Comparison of ENCODE assay signal across 8 cellular contexts in the genomic region with DNA sequence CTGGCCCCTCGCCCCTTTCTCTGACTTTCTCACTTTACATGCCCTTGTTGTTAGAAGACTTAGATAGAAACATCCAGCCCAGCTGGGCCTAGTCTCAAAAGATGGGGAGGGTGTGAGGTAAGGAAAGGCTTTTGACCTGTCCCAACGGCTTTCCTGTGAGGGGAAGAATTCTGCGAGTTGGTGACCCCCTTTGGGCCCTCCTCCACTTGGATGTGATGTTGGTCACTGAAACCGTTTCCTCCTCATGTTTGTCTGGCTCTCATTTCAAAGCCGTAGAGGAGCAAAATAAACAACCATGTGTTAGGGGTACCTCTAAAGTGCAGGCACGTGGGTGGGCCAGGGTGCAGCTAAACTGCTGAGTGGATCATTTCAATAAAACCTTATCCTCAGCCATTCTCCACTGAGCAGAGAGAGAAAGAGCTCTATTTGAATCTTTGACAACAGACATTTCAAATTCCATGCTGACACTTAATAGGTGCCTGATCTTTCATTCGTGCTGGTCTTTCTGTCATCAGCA.
DNase-seq lines count a peak whose midpoint lies in the region; ATAC-seq and TF ChIP-seq lines count a peak whose summit lies in the region.

No MANE protein-coding gene starts in this region.

- H3K27me3 ChIP-seq in Caco-2 (replicated peaks; ENCODE audit: control insufficient read depth, insufficient read depth, low read length) (no peaks in the 10 kb centered on the region), RWPE2 (ENCODE audit: insufficient read depth, poor library complexity, severe bottlenecking) (no peaks in the 10 kb centered on the region), osteoblast (ENCODE audit: insufficient read depth, low read length) (no peaks in the 10 kb centered on the region)

- peaks cover 7% of the 10 kb centered on the region for H3K4me1 Mint-ChIP-seq in Caco-2 (ENCODE audit: low read depth, unreplicated experiment)
- H3K4me1 Mint-ChIP-seq in endothelial cell (ENCODE audit: unreplicated experiment) = peaks cover 37% of the 10 kb centered on the region

- no peaks in the 10 kb centered on the region for H3K9me3 Mint-ChIP-seq in Caco-2 (ENCODE audit: unreplicated experiment)
- H3K9me3 Mint-ChIP-seq in endothelial cell (ENCODE audit: unreplicated experiment) = no peaks in the 10 kb centered on the region

- peak overlapping the region; percentile 58 for H3K4me3 ChIP-seq in Caco-2 (ENCODE audit: low read depth, low read length)
- peak overlapping the region; percentile 92 for H3K4me3 ChIP-seq in RWPE2 (ENCODE audit: severe bottlenecking)
- H3K4me3 ChIP-seq in osteoblast (ENCODE audit: insufficient read depth, low read length) = peak overlapping the region; percentile 81

- peaks cover 35% of the 10 kb centered on the region for H3K79me2 ChIP-seq in osteoblast (ENCODE audit: insufficient read depth, low read length)

- POLR2A ChIA-PET in Caco-2 (lab: Charles Lee) = interaction anchor here (0.6 to 1.0 kb wide), 4 partner anchors 87 to 954 kb away, joined by 3 to 6 read pairs (median 3); partner anchors contain the start of gene RNF38

- H3K9me3 ChIP-seq in Caco-2 (no peaks in the 10 kb centered on the region), RWPE2 (ENCODE audit: severe bottlenecking) (no peaks in the 10 kb centered on the region), osteoblast (ENCODE audit: low read depth, low read length) (no peaks in the 10 kb centered on the region)

- BruUV-seq in Caco-2 (replicated peaks; lab: Mats Ljungman, UMichigan) = TSS peak; percentile 88

- peak overlapping the region; percentile 98 for H2AFZ ChIP-seq in osteoblast (ENCODE audit: low read length)

- H3K4me1 ChIP-seq in Caco-2 (0 out of 2 replicates have a peak, but pooled peaks cover 6% of the 10 kb centered on the region), RWPE2 (ENCODE audit: insufficient read depth, poor library complexity, severe bottlenecking) (no peaks in the 10 kb centered on the region), osteoblast (ENCODE audit: insufficient read depth, low read length) (peaks cover 20% of the 10 kb centered on the region)

- peaks cover 6% of the 10 kb centered on the region for H4K20me1 ChIP-seq in osteoblast (ENCODE audit: insufficient read depth, low read length)

- peak overlapping the region; percentile 85 for H3K27ac Mint-ChIP-seq in Caco-2 (ENCODE audit: unreplicated experiment)
- H3K27ac Mint-ChIP-seq in endothelial cell (ENCODE audit: unreplicated experiment) = peak overlapping the region; percentile 93

- H3K27me3 Mint-ChIP-seq in Caco-2 (ENCODE audit: insufficient read depth, unreplicated experiment) = no peaks in the 10 kb centered on the region
- peaks cover 17% of the 10 kb centered on the region for H3K27me3 Mint-ChIP-seq in endothelial cell (ENCODE audit: unreplicated experiment)

- H3K36me3 Mint-ChIP-seq in Caco-2 (ENCODE audit: insufficient read depth, unreplicated experiment) (peaks cover 14% of the 10 kb centered on the region), endothelial cell (ENCODE audit: low read depth, unreplicated experiment) (peaks cover 10% of the 10 kb centered on the region)

- intact Hi-C loops in Caco-2 (cut with micrococcal nuclease; ENCODE audit: unreplicated experiment) = loop anchor here (5.0 kb wide), 1 partner anchor 69 kb away; no protein-coding TSS in a partner anchor

- TF ChIP-seq CTCF in Caco-2 (IDR thresholded peaks at IDR 0.05; ENCODE audit: insufficient read depth in 1 of 2, low read depth in 1 of 2, low read length in 1 of 2, severe bottlenecking in 1 of 2, unreplicated experiment in 1 of 2) (no peak), RWPE2 (IDR thresholded peaks at IDR 0.05; ENCODE audit: poor library complexity, severe bottlenecking) (no peak), endothelial cell (IDR thresholded peaks at IDR 0.05; ENCODE audit: unreplicated experiment) (no peak), osteoblast (IDR thresholded peaks at IDR 0.05; ENCODE audit: extremely low read depth, low read depth, low read length) (no peak)

- no peak for ATAC-seq in RWPE2 (ENCODE audit: low read depth)
- no peak for ATAC-seq in GM19035 (IDR thresholded peaks at IDR 0.05; ENCODE audit: unreplicated experiment)
- no peak for ATAC-seq in HG03196 (IDR thresholded peaks at IDR 0.05; ENCODE audit: unreplicated experiment)

- H3K4me2 ChIP-seq in osteoblast (ENCODE audit: insufficient read depth, low read length) = peak overlapping the region; percentile 89

- H3K36me3 ChIP-seq in Caco-2 (ENCODE audit: control insufficient read depth, insufficient read depth, low read length) (no peaks in the 10 kb centered on the region), RWPE2 (ENCODE audit: low read depth) (no peaks in the 10 kb centered on the region), osteoblast (ENCODE audit: insufficient read depth, low read length) (no peaks in the 10 kb centered on the region)

- CTCF ChIA-PET in Caco-2 (lab: Charles Lee) = interaction anchor here (2.7 kb wide), 1 partner anchor 81 kb away, joined by 9 read pairs; no protein-coding TSS in a partner anchor

- no peak for DNase-seq in Caco-2
- no peak for DNase-seq in RWPE2 (ENCODE audit: low spot score)
- DNase-seq in endothelial cell (ENCODE audit: low spot score) = no peak
- no peak for DNase-seq in osteoblast (ENCODE audit: insufficient read length, low spot score, missing footprints)
- no peak for DNase-seq in cerebellum (ENCODE audit: low spot score)
- no peak for DNase-seq in NCI-H2029 treated with DMSO at 0.1 percent for 48 hours (lab: John Stamatoyannopoulos, UW)

- H3K4me3 Mint-ChIP-seq in Caco-2 (ENCODE audit: unreplicated experiment) (peak overlapping the region; percentile 79), endothelial cell (ENCODE audit: unreplicated experiment) (peak overlapping the region; percentile 94)

- H3K27ac ChIP-seq in RWPE2 (ENCODE audit: poor library complexity, severe bottlenecking) (peak overlapping the region; percentile 53), osteoblast (ENCODE audit: low read depth, low read length) (peak overlapping the region; percentile 77)
